Comparison of ENCODE assay signal across 1 cellular context in the genomic region with DNA sequence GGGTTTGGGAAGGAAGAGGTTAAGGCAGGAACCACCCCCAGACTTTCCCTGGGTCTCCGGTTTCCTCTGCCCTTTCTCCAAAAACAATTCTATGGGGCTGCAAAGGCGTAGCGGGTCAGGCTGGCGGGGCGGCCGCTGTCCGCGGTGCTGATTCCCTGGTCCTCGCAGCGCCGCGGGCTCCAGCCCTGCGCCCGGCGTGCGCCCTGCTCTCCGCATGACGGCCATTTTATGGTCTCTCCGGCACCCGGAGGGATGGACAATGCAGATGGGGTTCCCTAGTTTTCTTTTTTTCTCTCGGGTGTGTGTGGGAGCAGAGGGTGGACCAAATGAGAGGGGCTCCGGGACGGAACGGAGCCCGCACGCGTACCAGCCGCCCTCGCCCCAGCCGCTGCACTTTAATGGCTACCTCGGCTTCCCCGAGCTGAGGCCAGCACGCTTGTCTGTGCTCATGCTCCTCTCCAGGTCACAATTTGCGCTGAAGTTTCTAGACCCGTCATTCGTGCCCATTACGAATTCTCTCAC.
A peak's percentile ranks its signal among the peaks of the same experiment; 100 is the strongest.
TF ChIP-seq lines count a peak whose summit lies in the region.

No MANE protein-coding gene starts in this region.

TF ChIP-seq in HepG2, 621 proteins besides CTCF, POLR2A, EP300 and RAD21 (continued from another document and continues in another):
- TF ChIP-seq GTF2F1 (IDR thresholded peaks at IDR 0.05; ENCODE audit: low read length) (no peak), ZNF790 (CRISPR knock-in tag; IDR thresholded peaks at IDR 0.05; ENCODE audit: borderline replicate concordance) (no peak), PLRG1 (conservative IDR thresholded peaks at IDR 0.05) (no peak), HNRNPH1 (optimal IDR thresholded peaks at IDR 0.05; ENCODE audit: low read depth, low read length) (no peak), NAIF1 (CRISPR knock-in tag; IDR thresholded peaks at IDR 0.05; ENCODE audit: borderline replicate concordance) (no peak; the same call in 1 of the 2 replicates), ZNF607 (CRISPR knock-in tag; IDR thresholded peaks at IDR 0.05; ENCODE audit: borderline replicate concordance) (peak; percentile 72), TBP (CRISPR knock-in tag; IDR thresholded peaks at IDR 0.05) (no peak), ZNF296 (CRISPR knock-in tag; conservative IDR thresholded peaks at IDR 0.05) (no peak), SNAPC2 (CRISPR knock-in tag; IDR thresholded peaks at IDR 0.05) (no peak), ZNF136 (CRISPR knock-in tag; IDR thresholded peaks at IDR 0.05; ENCODE audit: low read depth) (no peak), NRL (CRISPR knock-in tag; IDR thresholded peaks at IDR 0.05; ENCODE audit: borderline replicate concordance) (peak; percentile 75), HMG20B (CRISPR knock-in tag; conservative IDR thresholded peaks at IDR 0.05) (0 out of 2 replicates have a peak, but pooled peaks have one; percentile 18), ZNF644 (CRISPR knock-in tag; IDR thresholded peaks at IDR 0.05; ENCODE audit: low read depth) (no peak), BRCA1 (CRISPR knock-in tag; IDR thresholded peaks at IDR 0.05) (0 out of 2 replicates have a peak, but pooled peaks have one; percentile 41), TBL1XR1 (IDR thresholded peaks at IDR 0.05; ENCODE audit: borderline replicate concordance, low read length, partially characterized antibody) (no peak), CREM (IDR thresholded peaks at IDR 0.05) (no peak), CREM (CRISPR knock-in tag; IDR thresholded peaks at IDR 0.05) (no peak), RNF2 (conservative IDR thresholded peaks at IDR 0.05; ENCODE audit: low read depth) (no peak), SIX4 (CRISPR knock-in tag; IDR thresholded peaks at IDR 0.05) (no peak), ZNF292 (CRISPR knock-in tag; IDR thresholded peaks at IDR 0.05; ENCODE audit: borderline replicate concordance, low read depth) (no peak), ZNF3 (CRISPR knock-in tag; IDR thresholded peaks at IDR 0.05) (no peak), ZFYVE20 (CRISPR knock-in tag; IDR thresholded peaks at IDR 0.05; ENCODE audit: borderline replicate concordance, low read depth) (no peak), ZNF543 (CRISPR knock-in tag; IDR thresholded peaks at IDR 0.05) (0 out of 2 replicates have a peak, but pooled peaks have one; percentile 36), JUND (CRISPR knock-in tag; IDR thresholded peaks at IDR 0.05) (no peak), RAD51 (IDR thresholded peaks at IDR 0.05; ENCODE audit: borderline replicate concordance) (no peak), KLF6 (CRISPR knock-in tag; IDR thresholded peaks at IDR 0.05) (peak; percentile 70; the same call in 1 of the 2 replicates), POLR2AphosphoS2 (IDR thresholded peaks at IDR 0.05; ENCODE audit: low read depth, low read length) (no peak), SP5 (CRISPR knock-in tag; IDR thresholded peaks at IDR 0.05; ENCODE audit: borderline replicate concordance, low read depth) (no peak), DMAP1 (CRISPR knock-in tag; IDR thresholded peaks at IDR 0.05) (no peak), ZNF382 (CRISPR knock-in tag; IDR thresholded peaks at IDR 0.05; ENCODE audit: borderline replicate concordance) (no peak), TAF15 (IDR thresholded peaks at IDR 0.05; ENCODE audit: low read depth, low read length, poor library complexity, severe bottlenecking) (peak; percentile 9), PHF21A (CRISPR knock-in tag; IDR thresholded peaks at IDR 0.05) (no peak)
- TF ChIP-seq, protein P1, sequence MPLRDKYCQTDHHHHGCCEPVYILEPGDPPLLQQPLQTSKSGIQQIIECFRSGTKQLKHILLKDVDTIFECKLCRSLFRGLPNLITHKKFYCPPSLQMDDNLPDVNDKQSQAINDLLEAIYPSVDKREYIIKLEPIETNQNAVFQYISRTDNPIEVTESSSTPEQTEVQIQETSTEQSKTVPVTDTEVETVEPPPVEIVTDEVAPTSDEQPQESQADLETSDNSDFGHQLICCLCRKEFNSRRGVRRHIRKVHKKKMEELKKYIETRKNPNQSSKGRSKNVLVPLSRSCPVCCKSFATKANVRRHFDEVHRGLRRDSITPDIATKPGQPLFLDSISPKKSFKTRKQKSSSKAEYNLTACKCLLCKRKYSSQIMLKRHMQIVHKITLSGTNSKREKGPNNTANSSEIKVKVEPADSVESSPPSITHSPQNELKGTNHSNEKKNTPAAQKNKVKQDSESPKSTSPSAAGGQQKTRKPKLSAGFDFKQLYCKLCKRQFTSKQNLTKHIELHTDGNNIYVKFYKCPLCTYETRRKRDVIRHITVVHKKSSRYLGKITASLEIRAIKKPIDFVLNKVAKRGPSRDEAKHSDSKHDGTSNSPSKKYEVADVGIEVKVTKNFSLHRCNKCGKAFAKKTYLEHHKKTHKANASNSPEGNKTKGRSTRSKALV (CRISPR knock-in tag; IDR thresholded peaks at IDR 0.05), result peak; percentile 73; the same call in 1 of the 2 replicates
- TF ChIP-seq, protein P2, sequence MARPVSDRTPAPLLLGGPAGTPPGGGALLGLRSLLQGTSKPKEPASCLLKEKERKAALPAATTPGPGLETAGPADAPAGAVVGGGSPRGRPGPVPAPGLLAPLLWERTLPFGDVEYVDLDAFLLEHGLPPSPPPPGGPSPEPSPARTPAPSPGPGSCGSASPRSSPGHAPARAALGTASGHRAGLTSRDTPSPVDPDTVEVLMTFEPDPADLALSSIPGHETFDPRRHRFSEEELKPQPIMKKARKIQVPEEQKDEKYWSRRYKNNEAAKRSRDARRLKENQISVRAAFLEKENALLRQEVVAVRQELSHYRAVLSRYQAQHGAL (CRISPR knock-in tag; IDR thresholded peaks at IDR 0.05; ENCODE audit: not compliant biosample characterization), result no peak
- TF ChIP-seq, protein P3, sequence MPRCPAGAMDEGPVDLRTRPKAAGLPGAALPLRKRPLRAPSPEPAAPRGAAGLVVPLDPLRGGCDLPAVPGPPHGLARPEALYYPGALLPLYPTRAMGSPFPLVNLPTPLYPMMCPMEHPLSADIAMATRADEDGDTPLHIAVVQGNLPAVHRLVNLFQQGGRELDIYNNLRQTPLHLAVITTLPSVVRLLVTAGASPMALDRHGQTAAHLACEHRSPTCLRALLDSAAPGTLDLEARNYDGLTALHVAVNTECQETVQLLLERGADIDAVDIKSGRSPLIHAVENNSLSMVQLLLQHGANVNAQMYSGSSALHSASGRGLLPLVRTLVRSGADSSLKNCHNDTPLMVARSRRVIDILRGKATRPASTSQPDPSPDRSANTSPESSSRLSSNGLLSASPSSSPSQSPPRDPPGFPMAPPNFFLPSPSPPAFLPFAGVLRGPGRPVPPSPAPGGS (CRISPR knock-in tag; IDR thresholded peaks at IDR 0.05), result 0 out of 2 replicates have a peak, but pooled peaks have one; percentile 65
- TF ChIP-seq, protein P4, sequence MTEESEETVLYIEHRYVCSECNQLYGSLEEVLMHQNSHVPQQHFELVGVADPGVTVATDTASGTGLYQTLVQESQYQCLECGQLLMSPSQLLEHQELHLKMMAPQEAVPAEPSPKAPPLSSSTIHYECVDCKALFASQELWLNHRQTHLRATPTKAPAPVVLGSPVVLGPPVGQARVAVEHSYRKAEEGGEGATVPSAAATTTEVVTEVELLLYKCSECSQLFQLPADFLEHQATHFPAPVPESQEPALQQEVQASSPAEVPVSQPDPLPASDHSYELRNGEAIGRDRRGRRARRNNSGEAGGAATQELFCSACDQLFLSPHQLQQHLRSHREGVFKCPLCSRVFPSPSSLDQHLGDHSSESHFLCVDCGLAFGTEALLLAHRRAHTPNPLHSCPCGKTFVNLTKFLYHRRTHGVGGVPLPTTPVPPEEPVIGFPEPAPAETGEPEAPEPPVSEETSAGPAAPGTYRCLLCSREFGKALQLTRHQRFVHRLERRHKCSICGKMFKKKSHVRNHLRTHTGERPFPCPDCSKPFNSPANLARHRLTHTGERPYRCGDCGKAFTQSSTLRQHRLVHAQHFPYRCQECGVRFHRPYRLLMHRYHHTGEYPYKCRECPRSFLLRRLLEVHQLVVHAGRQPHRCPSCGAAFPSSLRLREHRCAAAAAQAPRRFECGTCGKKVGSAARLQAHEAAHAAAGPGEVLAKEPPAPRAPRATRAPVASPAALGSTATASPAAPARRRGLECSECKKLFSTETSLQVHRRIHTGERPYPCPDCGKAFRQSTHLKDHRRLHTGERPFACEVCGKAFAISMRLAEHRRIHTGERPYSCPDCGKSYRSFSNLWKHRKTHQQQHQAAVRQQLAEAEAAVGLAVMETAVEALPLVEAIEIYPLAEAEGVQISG (CRISPR knock-in tag; IDR thresholded peaks at IDR 0.05), result peak; percentile 47
- TF ChIP-seq, protein P5, sequence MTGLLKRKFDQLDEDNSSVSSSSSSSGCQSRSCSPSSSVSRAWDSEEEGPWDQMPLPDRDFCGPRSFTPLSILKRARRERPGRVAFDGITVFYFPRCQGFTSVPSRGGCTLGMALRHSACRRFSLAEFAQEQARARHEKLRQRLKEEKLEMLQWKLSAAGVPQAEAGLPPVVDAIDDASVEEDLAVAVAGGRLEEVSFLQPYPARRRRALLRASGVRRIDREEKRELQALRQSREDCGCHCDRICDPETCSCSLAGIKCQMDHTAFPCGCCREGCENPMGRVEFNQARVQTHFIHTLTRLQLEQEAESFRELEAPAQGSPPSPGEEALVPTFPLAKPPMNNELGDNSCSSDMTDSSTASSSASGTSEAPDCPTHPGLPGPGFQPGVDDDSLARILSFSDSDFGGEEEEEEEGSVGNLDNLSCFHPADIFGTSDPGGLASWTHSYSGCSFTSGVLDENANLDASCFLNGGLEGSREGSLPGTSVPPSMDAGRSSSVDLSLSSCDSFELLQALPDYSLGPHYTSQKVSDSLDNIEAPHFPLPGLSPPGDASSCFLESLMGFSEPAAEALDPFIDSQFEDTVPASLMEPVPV (CRISPR knock-in tag; IDR thresholded peaks at IDR 0.05), result no peak
- TF ChIP-seq, protein P6, sequence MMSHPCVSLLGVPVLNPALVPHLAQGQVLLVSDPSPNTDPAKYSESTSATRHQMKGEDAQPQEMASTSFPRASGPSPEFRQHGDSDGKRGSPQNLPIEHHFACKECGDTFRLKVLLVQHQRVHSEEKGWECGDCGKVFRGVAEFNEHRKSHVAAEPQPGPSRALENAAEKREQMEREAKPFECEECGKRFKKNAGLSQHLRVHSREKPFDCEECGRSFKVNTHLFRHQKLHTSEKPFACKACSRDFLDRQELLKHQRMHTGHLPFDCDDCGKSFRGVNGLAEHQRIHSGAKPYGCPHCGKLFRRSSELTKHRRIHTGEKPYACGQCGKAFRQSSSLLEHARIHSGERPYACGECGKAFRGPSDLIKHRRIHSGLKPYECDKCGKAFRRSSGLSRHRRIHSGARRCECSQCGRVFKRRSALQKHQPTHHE (CRISPR knock-in tag; IDR thresholded peaks at IDR 0.05; ENCODE audit: borderline replicate concordance), result no peak
- TF ChIP-seq, protein P7, sequence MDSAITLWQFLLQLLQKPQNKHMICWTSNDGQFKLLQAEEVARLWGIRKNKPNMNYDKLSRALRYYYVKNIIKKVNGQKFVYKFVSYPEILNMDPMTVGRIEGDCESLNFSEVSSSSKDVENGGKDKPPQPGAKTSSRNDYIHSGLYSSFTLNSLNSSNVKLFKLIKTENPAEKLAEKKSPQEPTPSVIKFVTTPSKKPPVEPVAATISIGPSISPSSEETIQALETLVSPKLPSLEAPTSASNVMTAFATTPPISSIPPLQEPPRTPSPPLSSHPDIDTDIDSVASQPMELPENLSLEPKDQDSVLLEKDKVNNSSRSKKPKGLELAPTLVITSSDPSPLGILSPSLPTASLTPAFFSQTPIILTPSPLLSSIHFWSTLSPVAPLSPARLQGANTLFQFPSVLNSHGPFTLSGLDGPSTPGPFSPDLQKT (CRISPR knock-in tag; IDR thresholded peaks at IDR 0.05; ENCODE audit: borderline replicate concordance), result no peak; the same call in 1 of the 2 replicates
- TF ChIP-seq, protein P8, sequence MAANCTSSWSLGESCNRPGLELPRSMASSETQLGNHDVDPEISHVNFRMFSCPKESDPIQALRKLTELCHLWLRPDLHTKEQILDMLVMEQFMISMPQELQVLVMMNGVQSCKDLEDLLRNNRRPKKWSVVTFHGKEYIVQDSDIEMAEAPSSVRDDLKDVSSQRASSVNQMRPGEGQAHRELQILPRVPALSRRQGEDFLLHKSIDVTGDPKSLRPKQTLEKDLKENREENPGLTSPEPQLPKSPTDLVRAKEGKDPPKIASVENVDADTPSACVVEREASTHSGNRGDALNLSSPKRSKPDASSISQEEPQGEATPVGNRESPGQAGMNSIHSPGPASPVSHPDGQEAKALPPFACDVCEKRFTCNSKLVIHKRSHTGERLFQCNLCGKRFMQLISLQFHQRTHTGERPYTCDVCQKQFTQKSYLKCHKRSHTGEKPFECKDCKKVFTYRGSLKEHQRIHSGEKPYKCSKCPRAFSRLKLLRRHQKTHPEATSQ (CRISPR knock-in tag; IDR thresholded peaks at IDR 0.05; ENCODE audit: borderline replicate concordance), result no peak
- TF ChIP-seq, protein P9, sequence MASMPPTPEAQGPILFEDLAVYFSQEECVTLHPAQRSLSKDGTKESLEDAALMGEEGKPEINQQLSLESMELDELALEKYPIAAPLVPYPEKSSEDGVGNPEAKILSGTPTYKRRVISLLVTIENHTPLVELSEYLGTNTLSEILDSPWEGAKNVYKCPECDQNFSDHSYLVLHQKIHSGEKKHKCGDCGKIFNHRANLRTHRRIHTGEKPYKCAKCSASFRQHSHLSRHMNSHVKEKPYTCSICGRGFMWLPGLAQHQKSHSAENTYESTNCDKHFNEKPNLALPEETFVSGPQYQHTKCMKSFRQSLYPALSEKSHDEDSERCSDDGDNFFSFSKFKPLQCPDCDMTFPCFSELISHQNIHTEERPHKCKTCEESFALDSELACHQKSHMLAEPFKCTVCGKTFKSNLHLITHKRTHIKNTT (CRISPR knock-in tag; IDR thresholded peaks at IDR 0.05), result no peak
- TF ChIP-seq, protein P10, sequence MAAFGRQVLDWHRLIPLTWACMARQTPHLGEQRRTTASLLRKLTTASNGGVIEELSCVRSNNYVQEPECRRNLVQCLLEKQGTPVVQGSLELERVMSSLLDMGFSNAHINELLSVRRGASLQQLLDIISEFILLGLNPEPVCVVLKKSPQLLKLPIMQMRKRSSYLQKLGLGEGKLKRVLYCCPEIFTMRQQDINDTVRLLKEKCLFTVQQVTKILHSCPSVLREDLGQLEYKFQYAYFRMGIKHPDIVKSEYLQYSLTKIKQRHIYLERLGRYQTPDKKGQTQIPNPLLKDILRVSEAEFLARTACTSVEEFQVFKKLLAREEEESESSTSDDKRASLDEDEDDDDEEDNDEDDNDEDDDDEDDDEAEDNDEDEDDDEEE (CRISPR knock-in tag; IDR thresholded peaks at IDR 0.05), result no peak
- TF ChIP-seq, protein P11, sequence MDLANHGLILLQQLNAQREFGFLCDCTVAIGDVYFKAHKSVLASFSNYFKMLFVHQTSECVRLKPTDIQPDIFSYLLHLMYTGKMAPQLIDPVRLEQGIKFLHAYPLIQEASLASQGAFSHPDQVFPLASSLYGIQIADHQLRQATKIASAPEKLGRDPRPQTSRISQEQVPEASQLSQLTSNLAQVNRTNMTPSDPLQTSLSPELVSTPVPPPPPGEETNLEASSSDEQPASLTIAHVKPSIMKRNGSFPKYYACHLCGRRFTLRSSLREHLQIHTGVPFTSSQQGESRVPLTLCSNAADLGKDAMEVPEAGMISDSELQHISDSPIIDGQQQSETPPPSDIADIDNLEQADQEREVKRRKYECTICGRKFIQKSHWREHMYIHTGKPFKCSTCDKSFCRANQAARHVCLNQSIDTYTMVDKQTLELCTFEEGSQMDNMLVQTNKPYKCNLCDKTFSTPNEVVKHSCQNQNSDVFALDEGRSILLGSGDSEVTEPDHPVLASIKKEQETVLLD (CRISPR knock-in tag; IDR thresholded peaks at IDR 0.05; ENCODE audit: low read depth), result no peak
- TF ChIP-seq, protein P12, sequence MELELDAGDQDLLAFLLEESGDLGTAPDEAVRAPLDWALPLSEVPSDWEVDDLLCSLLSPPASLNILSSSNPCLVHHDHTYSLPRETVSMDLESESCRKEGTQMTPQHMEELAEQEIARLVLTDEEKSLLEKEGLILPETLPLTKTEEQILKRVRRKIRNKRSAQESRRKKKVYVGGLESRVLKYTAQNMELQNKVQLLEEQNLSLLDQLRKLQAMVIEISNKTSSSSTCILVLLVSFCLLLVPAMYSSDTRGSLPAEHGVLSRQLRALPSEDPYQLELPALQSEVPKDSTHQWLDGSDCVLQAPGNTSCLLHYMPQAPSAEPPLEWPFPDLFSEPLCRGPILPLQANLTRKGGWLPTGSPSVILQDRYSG (CRISPR knock-in tag; IDR thresholded peaks at IDR 0.05), result 0 out of 2 replicates have a peak, but pooled peaks have one; percentile 78
